ENCODE assay signal across 7 cellular contexts in genomic region chr12:111840831-111841230, GRCh38. TPM values are rescaled to one million over a fixed set of nuclear protein-coding genes. Genes with fewer than 3 reads are reported as not detected.
DNase-seq lines count a peak whose midpoint lies in the region; ATAC-seq and TF ChIP-seq lines count a peak whose summit lies in the region.

No MANE protein-coding gene starts in this region.

- H3K4me3 Mint-ChIP-seq in T-helper 17 cell: peak overlapping the region; percentile 98

- WGBS in gastroesophageal sphincter (ENCODE audit: low coverage in 1 of 2), 2 donors: 52 to 53% methylated on average over 5 to 11 of the region's 11 CpGs

- peaks cover 39% of the 10 kb centered on the region for H3K4me1 Mint-ChIP-seq in T-helper 17 cell

- POLR2A ChIA-PET in HEK293 (lab: Yijun Ruan, JAX): interaction anchor here (1.0 to 1.7 kb wide), 3 partner anchors 12 to 284 kb away, joined by 3 to 6 read pairs (median 4); partner anchors contain the start of gene TRAFD1

- H3K9me3 ChIP-seq in HEK293 (ENCODE audit: control insufficient read depth, insufficient read depth, low read depth, low read length) (no peaks in the 10 kb centered on the region), T-helper 17 cell (ENCODE audit: control insufficient read depth, low read length, poor library complexity, severe bottlenecking) (no peaks in the 10 kb centered on the region), gastroesophageal sphincter (no peaks in the 10 kb centered on the region)

- TF ChIP-seq POLR2A in gastroesophageal sphincter (IDR thresholded peaks at IDR 0.05): no peak

- ATAC-seq in T-helper 17 cell (no peak), gastroesophageal sphincter (no peak), HG03520 (IDR thresholded peaks at IDR 0.05; ENCODE audit: unreplicated experiment) (no peak), GM21447 (IDR thresholded peaks at IDR 0.05; ENCODE audit: unreplicated experiment) (no peak)

- TF ChIP-seq EP300 in gastroesophageal sphincter (IDR thresholded peaks at IDR 0.05): no peak

- peaks cover under 1% of the 10 kb centered on the region for H3K27me3 ChIP-seq in gastroesophageal sphincter

- H3K27ac ChIP-seq in HEK293 (ENCODE audit: extremely low read depth, low read depth, low read length): no peak overlapping the region; the same call in 1 of the 2 replicates
- peak overlapping the region; percentile 88 to 97 (median 94) for H3K27ac ChIP-seq in gastroesophageal sphincter
- peak overlapping the region in 18 of 21 experiments; percentile 91 to 100 (median 97) for H3K27ac ChIP-seq in skin epidermis

- TF ChIP-seq CTCF in HEK293 (tag by site-specific recombination; IDR thresholded peaks at IDR 0.05): no peak
- no peak for TF ChIP-seq CTCF in gastroesophageal sphincter (IDR thresholded peaks at IDR 0.05)

- H3K4me3 ChIP-seq in HEK293 (ENCODE audit: low read depth, low read length): peak overlapping the region; percentile 81
- peak overlapping the region; percentile 71 to 98 for H3K4me3 ChIP-seq in gastroesophageal sphincter
- peak overlapping the region; percentile 65 to 99 (median 84) for H3K4me3 ChIP-seq in skin epidermis

- H3K36me3 ChIP-seq in HEK293 (ENCODE audit: control insufficient read depth in 2 of 2, insufficient read depth in 1 of 2, low read length in 2 of 2) (peaks cover 10 to 25% of the 10 kb centered on the region in 2 experiments; a peak in 2 of 3 replicates), gastroesophageal sphincter (peaks cover 0 to 15% of the 10 kb centered on the region in 2 donors)

- H3K27ac Mint-ChIP-seq in T-helper 17 cell: peak overlapping the region; percentile 99

- DNase-seq in T-helper 17 cell (no peak), hepatic stellate cell (ENCODE audit: low spot score) (no peak)

- peaks cover 9% of the 10 kb centered on the region for H3K36me3 Mint-ChIP-seq in T-helper 17 cell (ENCODE audit: low read depth)

- no peaks in the 10 kb centered on the region for H3K27me3 Mint-ChIP-seq in T-helper 17 cell

- CTCF ChIA-PET in HEK293 (lab: Yijun Ruan, JAX): interaction anchor here (0.6 to 1.1 kb wide), 5 partner anchors 28 to 1527 kb away, joined by 3 to 7 read pairs (median 3); no protein-coding TSS in a partner anchor

- no peaks in the 10 kb centered on the region for H3K4me1 ChIP-seq in HEK293 (ENCODE audit: control insufficient read depth, insufficient read depth, low read length)
- H3K4me1 ChIP-seq in gastroesophageal sphincter: peaks cover 0 to 51% (median 27%) of the 10 kb centered on the region in 3 donors

TF ChIP-seq in HEK293, 187 proteins besides CTCF, POLR2A, EP300 and RAD21 (continues in another document):
- TF ChIP-seq GLI4 (tag by site-specific recombination; IDR thresholded peaks at IDR 0.05) (no peak), ZNF600 (tag by site-specific recombination; IDR thresholded peaks at IDR 0.05) (no peak), ZNF23 (tag by site-specific recombination; IDR thresholded peaks at IDR 0.05; ENCODE audit: borderline replicate concordance) (no peak), SP3 (tag by site-specific recombination; IDR thresholded peaks at IDR 0.05) (0 out of 2 replicates have a peak, but pooled peaks have one; percentile 3), ZNF10 (tag by site-specific recombination; IDR thresholded peaks at IDR 0.05) (no peak), ZNF19 (tag by site-specific recombination; IDR thresholded peaks at IDR 0.05; ENCODE audit: low read depth) (no peak), ZSCAN23 (tag by site-specific recombination; IDR thresholded peaks at IDR 0.05) (no peak), ZNF280D (tag by site-specific recombination; IDR thresholded peaks at IDR 0.05) (no peak), ZNF155 (tag by site-specific recombination; IDR thresholded peaks at IDR 0.05) (no peak), ZNF561 (tag by site-specific recombination; IDR thresholded peaks at IDR 0.05; ENCODE audit: borderline replicate concordance) (no peak), ZBTB8A (tag by site-specific recombination; IDR thresholded peaks at IDR 0.05) (peak; percentile 40; the same call in 1 of the 2 replicates), ZNF792 (tag by site-specific recombination; IDR thresholded peaks at IDR 0.05) (no peak), MZF1 (tag by site-specific recombination; IDR thresholded peaks at IDR 0.05; ENCODE audit: borderline replicate concordance) (no peak), ZNF610 (tag by site-specific recombination; IDR thresholded peaks at IDR 0.05; ENCODE audit: borderline replicate concordance) (no peak), SCRT1 (tag by site-specific recombination; IDR thresholded peaks at IDR 0.05; ENCODE audit: borderline replicate concordance) (no peak), ZNF18 (tag by site-specific recombination; IDR thresholded peaks at IDR 0.05) (no peak), KLF8 (tag by site-specific recombination; IDR thresholded peaks at IDR 0.05) (peak; percentile 51; the same call in 1 of the 2 replicates), ZBTB7A (tag by site-specific recombination; IDR thresholded peaks at IDR 0.05; ENCODE audit: low read depth) (no peak), ZFHX2 (tag by site-specific recombination; conservative IDR thresholded peaks at IDR 0.05) (peak; percentile 30; the same call in 1 of the 2 replicates), ZSCAN16 (tag by site-specific recombination; IDR thresholded peaks at IDR 0.05) (no peak), ZNF544 (tag by site-specific recombination; IDR thresholded peaks at IDR 0.05) (no peak), KLF1 (tag by site-specific recombination; IDR thresholded peaks at IDR 0.05) (peak; percentile 91), ZNF140 (tag by site-specific recombination; IDR thresholded peaks at IDR 0.05) (no peak), ZNF311 (tag by site-specific recombination; IDR thresholded peaks at IDR 0.05; ENCODE audit: borderline replicate concordance) (no peak), ZSCAN30 (tag by site-specific recombination; IDR thresholded peaks at IDR 0.05) (no peak)
- TF ChIP-seq, protein P1, sequence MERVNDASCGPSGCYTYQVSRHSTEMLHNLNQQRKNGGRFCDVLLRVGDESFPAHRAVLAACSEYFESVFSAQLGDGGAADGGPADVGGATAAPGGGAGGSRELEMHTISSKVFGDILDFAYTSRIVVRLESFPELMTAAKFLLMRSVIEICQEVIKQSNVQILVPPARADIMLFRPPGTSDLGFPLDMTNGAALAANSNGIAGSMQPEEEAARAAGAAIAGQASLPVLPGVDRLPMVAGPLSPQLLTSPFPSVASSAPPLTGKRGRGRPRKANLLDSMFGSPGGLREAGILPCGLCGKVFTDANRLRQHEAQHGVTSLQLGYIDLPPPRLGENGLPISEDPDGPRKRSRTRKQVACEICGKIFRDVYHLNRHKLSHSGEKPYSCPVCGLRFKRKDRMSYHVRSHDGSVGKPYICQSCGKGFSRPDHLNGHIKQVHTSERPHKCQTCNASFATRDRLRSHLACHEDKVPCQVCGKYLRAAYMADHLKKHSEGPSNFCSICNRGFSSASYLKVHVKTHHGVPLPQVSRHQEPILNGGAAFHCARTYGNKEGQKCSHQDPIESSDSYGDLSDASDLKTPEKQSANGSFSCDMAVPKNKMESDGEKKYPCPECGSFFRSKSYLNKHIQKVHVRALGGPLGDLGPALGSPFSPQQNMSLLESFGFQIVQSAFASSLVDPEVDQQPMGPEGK (tag by site-specific recombination; IDR thresholded peaks at IDR 0.05): no peak
- TF ChIP-seq, protein P2, sequence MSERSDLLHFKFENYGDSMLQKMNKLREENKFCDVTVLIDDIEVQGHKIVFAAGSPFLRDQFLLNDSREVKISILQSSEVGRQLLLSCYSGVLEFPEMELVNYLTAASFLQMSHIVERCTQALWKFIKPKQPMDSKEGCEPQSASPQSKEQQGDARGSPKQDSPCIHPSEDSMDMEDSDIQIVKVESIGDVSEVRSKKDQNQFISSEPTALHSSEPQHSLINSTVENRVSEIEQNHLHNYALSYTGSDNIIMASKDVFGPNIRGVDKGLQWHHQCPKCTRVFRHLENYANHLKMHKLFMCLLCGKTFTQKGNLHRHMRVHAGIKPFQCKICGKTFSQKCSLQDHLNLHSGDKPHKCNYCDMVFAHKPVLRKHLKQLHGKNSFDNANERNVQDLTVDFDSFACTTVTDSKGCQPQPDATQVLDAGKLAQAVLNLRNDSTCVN (tag by site-specific recombination; optimal IDR thresholded peaks at IDR 0.05): no peak

RNA-seq across cellular contexts. Expression of gene MAPKAPK5, which starts 1.2 kb away (rescaled TPM):
- total RNA-seq in T-helper 17 cell (10 to 100 TPM; 59.8 to 63.7 TPM), gastroesophageal sphincter (10 to 100 TPM; 40.7 to 70.4 (median 50.4) TPM)
